In genomic region chr2:42361728-42362298, GRCh38 we compare ENCODE assay signal across 8 cellular contexts. TPM values are rescaled to one million over a fixed set of nuclear protein-coding genes. Genes with fewer than 3 reads are reported as not detected.
DNase-seq lines count a peak whose midpoint lies in the region; ATAC-seq and TF ChIP-seq lines count a peak whose summit lies in the region.

No MANE protein-coding gene starts in this region.

- no peak for TF ChIP-seq EP300 in Ishikawa (IDR thresholded peaks at IDR 0.05; ENCODE audit: borderline replicate concordance)

- H3K9me3 ChIP-seq in BLaER1 treated with 17β-estradiol and CSF1 and Interleukin-3, amounts not matched to agents 10 nM and 100 nM (replicated peaks in 1 of 11) = no peaks in the 10 kb centered on the region

- H3K4me3 ChIP-seq in BLaER1 treated with 17β-estradiol and CSF1 and Interleukin-3, amounts not matched to agents 10 nM and 100 nM = peak overlapping the region; percentile 48 to 98 (median 94); a peak in 18 of 20 replicates

- H3K4me1 Mint-ChIP-seq in naive thymus-derived CD8-positive, alpha-beta T cell = peaks cover 23 to 47% (median 45%) of the 10 kb centered on the region in 4 donors

- peak overlapping the region; percentile 87 to 95 (median 90) for H3K4me3 Mint-ChIP-seq in naive thymus-derived CD8-positive, alpha-beta T cell

- peaks cover 11 to 32% (median 22%) of the 10 kb centered on the region in 11 experiments; a peak in 16 of 22 replicates for H4K20me1 ChIP-seq in BLaER1 treated with 17β-estradiol and CSF1 and Interleukin-3, amounts not matched to agents 10 nM and 100 nM

- H3K27ac Mint-ChIP-seq in naive thymus-derived CD8-positive, alpha-beta T cell = peak overlapping the region; percentile 98 to 99 (median 99)

- TF ChIP-seq RAD21 in Ishikawa (IDR thresholded peaks at IDR 0.05; ENCODE audit: low read depth) = no peak

- DNase-seq in naive thymus-derived CD8-positive, alpha-beta T cell = no peak
- DNase-seq in NCI-H1417 treated with DMSO at 0.1 percent for 48 hours (lab: John Stamatoyannopoulos, UW) (no peak), COLO668 (lab: John Stamatoyannopoulos, UW; ENCODE audit: unreplicated experiment) (no peak), NCI-H69 (lab: John Stamatoyannopoulos, UW) (no peak)

- no peaks in the 10 kb centered on the region for H3K27me3 Mint-ChIP-seq in naive thymus-derived CD8-positive, alpha-beta T cell

- peaks cover 27 to 39% (median 32%) of the 10 kb centered on the region in 10 experiments for H3K4me1 ChIP-seq in BLaER1 treated with 17β-estradiol and CSF1 and Interleukin-3, amounts not matched to agents 10 nM and 100 nM

- no peaks in the 10 kb centered on the region for H3K27me3 ChIP-seq in BLaER1 treated with 17β-estradiol and CSF1 and Interleukin-3, amounts not matched to agents 10 nM and 100 nM

- POLR2A ChIA-PET in naive thymus-derived CD8-positive, alpha-beta T cell (lab: Charles Lee) = interaction anchor here (0.6 to 1.7 kb wide), 6 partner anchors 17 to 1634 kb away, joined by 3 to 4 read pairs (median 3); partner anchors contain the start of gene LRPPRC

- peak overlapping the region; percentile 61 to 98 (median 96); a peak in 21 of 22 replicates for H3K9ac ChIP-seq in BLaER1 treated with 17β-estradiol and CSF1 and Interleukin-3, amounts not matched to agents 10 nM and 100 nM

- H3K9me3 Mint-ChIP-seq in naive thymus-derived CD8-positive, alpha-beta T cell = no peaks in the 10 kb centered on the region

- H3K36me3 ChIP-seq in BLaER1 treated with 17β-estradiol and CSF1 and Interleukin-3, amounts not matched to agents 10 nM and 100 nM = peaks cover 0 to 17% (median under 1%) of the 10 kb centered on the region in 11 experiments; a peak in 6 of 22 replicates

- ATAC-seq in naive thymus-derived CD8-positive, alpha-beta T cell = peak in 1 of 2 donors; percentile 1
- ATAC-seq in HG03460 (IDR thresholded peaks at IDR 0.05; ENCODE audit: unreplicated experiment) = no peak

- peaks cover 0 to 6% (median 3%) of the 10 kb centered on the region in 3 donors for H3K36me3 Mint-ChIP-seq in naive thymus-derived CD8-positive, alpha-beta T cell

- H3K4me2 ChIP-seq in BLaER1 treated with 17β-estradiol and CSF1 and Interleukin-3, amounts not matched to agents 10 nM and 100 nM = peak overlapping the region; percentile 80 to 95 (median 88)

- peak overlapping the region in 6 of 11 experiments; percentile 94 to 99 (median 96); a peak in 8 of 22 replicates for H3K27ac ChIP-seq in BLaER1 treated with 17β-estradiol and CSF1 and Interleukin-3, amounts not matched to agents 10 nM and 100 nM
- H3K27ac ChIP-seq in cingulate gyrus (ENCODE audit: low read depth, low read length) = peak overlapping the region; percentile 99

TF ChIP-seq in Ishikawa, 13 proteins besides CTCF, POLR2A, EP300 and RAD21:
- TF ChIP-seq ZBTB7A (IDR thresholded peaks at IDR 0.05; ENCODE audit: low read depth) (no peak), YY1 (IDR thresholded peaks at IDR 0.05; ENCODE audit: low read depth) (no peak), CREB1 (IDR thresholded peaks at IDR 0.05; ENCODE audit: low read depth) (0 out of 2 replicates have a peak, but pooled peaks have one; percentile 13), REST (IDR thresholded peaks at IDR 0.05; ENCODE audit: low read depth) (no peak), CEBPB (IDR thresholded peaks at IDR 0.05) (no peak)

RNA-seq across cellular contexts. Expression of gene COX7A2L, which starts 0.8 kb away (rescaled TPM):
- total RNA-seq in naive thymus-derived CD8-positive, alpha-beta T cell = 10 to 100 TPM; 73.1 to 76.7 TPM
- polyA plus RNA-seq in naive thymus-derived CD8-positive, alpha-beta T cell = 100 to 1,000 TPM; 174 to 222 (median 194) TPM
